1 cellular context compared by ENCODE assay signal in the genomic region with DNA sequence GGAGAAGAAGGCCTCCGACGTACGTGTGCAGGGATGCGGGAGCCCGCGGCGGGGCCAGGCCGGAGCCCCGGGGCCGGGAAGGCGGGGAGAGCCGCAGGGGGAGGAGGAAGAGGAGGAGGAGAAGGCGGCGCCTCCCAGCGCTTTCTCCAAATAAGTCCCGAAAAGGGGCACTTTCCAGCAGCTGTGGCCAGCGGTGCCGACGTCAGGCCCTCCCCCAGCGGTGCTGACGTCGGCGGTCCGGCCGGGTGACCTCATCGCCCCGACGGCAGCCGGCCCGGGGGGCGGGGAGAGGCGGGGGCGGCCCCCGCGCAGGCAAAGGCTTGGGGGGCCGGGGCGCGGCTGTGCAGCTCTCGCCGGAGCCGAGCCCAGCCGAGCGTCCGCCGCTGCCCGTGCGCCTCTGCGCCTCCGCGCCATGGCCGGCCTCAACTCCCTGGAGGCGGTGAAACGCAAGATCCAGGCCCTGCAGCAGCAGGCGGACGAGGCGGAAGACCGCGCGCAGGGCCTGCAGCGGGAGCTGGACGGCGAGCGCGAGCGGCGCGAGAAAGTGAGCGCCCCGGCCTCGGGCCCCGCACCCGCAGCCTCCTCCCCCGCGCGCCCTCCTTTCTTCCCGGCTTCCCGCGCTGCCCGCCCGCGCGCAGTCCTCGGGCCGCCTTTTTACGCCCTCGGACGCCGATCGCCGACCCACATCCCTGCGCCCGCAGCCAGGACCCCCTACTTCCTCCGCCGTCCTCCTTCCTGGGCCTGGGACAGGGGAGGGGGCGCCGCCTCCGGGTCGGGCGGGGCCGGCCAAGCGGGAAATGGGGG.
TF ChIP-seq lines count a peak whose summit lies in the region.

TSS of gene TPM4 (plus strand) at position 342 of the 804 bp plus-strand sequence. CDS start at position 413, 71 bp downstream.

TF ChIP-seq in K562, 482 proteins besides CTCF, POLR2A, EP300 and RAD21 (continued from another document and continues in another):
- TF ChIP-seq, protein P1, sequence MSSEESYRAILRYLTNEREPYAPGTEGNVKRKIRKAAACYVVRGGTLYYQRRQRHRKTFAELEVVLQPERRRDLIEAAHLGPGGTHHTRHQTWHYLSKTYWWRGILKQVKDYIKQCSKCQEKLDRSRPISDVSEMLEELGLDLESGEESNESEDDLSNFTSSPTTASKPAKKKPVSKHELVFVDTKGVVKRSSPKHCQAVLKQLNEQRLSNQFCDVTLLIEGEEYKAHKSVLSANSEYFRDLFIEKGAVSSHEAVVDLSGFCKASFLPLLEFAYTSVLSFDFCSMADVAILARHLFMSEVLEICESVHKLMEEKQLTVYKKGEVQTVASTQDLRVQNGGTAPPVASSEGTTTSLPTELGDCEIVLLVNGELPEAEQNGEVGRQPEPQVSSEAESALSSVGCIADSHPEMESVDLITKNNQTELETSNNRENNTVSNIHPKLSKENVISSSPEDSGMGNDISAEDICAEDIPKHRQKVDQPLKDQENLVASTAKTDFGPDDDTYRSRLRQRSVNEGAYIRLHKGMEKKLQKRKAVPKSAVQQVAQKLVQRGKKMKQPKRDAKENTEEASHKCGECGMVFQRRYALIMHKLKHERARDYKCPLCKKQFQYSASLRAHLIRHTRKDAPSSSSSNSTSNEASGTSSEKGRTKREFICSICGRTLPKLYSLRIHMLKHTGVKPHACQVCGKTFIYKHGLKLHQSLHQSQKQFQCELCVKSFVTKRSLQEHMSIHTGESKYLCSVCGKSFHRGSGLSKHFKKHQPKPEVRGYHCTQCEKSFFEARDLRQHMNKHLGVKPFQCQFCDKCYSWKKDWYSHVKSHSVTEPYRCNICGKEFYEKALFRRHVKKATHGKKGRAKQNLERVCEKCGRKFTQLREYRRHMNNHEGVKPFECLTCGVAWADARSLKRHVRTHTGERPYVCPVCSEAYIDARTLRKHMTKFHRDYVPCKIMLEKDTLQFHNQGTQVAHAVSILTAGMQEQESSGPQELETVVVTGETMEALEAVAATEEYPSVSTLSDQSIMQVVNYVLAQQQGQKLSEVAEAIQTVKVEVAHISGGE (CRISPR knock-in tag; IDR thresholded peaks at IDR 0.05), result peak in 1 of 3 experiments; percentile 65; a peak in 2 of 6 replicates
- TF ChIP-seq POLR2H (tag; IDR thresholded peaks at IDR 0.05; ENCODE audit: low read depth) (peak; percentile 82), FOXA1 (IDR thresholded peaks at IDR 0.05; ENCODE audit: borderline replicate concordance) (no peak), ZNF12 (CRISPR knock-in tag; IDR thresholded peaks at IDR 0.05) (no peak), SAP30 (IDR thresholded peaks at IDR 0.05; ENCODE audit: borderline replicate concordance, insufficient read depth, low read depth, low read length, poor library complexity, severe bottlenecking) (peak; percentile 51), ZNF277 (CRISPR knock-in tag; IDR thresholded peaks at IDR 0.05; ENCODE audit: borderline replicate concordance) (no peak), NR2C1 (IDR thresholded peaks at IDR 0.05) (no peak), NR2C1 (tag; IDR thresholded peaks at IDR 0.05) (no peak), HMGN3 (IDR thresholded peaks at IDR 0.05; ENCODE audit: borderline replicate concordance, extremely low read depth, insufficient read length, low read depth, low read length) (peak; percentile 84), CREB3L1 (IDR thresholded peaks at IDR 0.05; ENCODE audit: borderline replicate concordance, low read depth) (peak; percentile 27; the same call in 1 of the 2 replicates), ETS2 (tag; IDR thresholded peaks at IDR 0.05; ENCODE audit: borderline replicate concordance, poor library complexity, severe bottlenecking) (no peak), ETS1 (conservative IDR thresholded peaks at IDR 0.05; ENCODE audit: control insufficient read depth, low read depth, low read length) (0 out of 2 replicates have a peak, but pooled peaks have one; percentile 28), E2F8 (IDR thresholded peaks at IDR 0.05; ENCODE audit: low read depth, partially characterized antibody) (no peak), ZFP36 (IDR thresholded peaks at IDR 0.05; ENCODE audit: low read depth, low read length, partially characterized antibody) (no peak), NCOA1 (IDR thresholded peaks at IDR 0.05; ENCODE audit: low read depth) (peak; percentile 28; the same call in 1 of the 2 replicates), CBFB (CRISPR knock-in tag; IDR thresholded peaks at IDR 0.05) (no peak), PTRF (tag; IDR thresholded peaks at IDR 0.05) (no peak), POLR2G (IDR thresholded peaks at IDR 0.05; ENCODE audit: low read depth, low read length) (peak; percentile 88), GATAD2B (IDR thresholded peaks at IDR 0.05; ENCODE audit: borderline replicate concordance) (peak; percentile 62; the same call in 1 of the 2 replicates), RBM25 (IDR thresholded peaks at IDR 0.05; ENCODE audit: low read depth, low read length, severe bottlenecking) (peak; percentile 18), ID3 (CRISPR knock-in tag; IDR thresholded peaks at IDR 0.05) (no peak), ID3 (tag; IDR thresholded peaks at IDR 0.05) (peak; percentile 36; the same call in 1 of the 2 replicates), ZNF589 (CRISPR knock-in tag; IDR thresholded peaks at IDR 0.05; ENCODE audit: low read depth) (peak; percentile 78), RB1 (IDR thresholded peaks at IDR 0.05; ENCODE audit: low read depth) (peak; percentile 66; the same call in 1 of the 2 replicates), CREM (IDR thresholded peaks at IDR 0.05; ENCODE audit: low read depth) (peak; percentile 95), ZFX (CRISPR knock-in tag; IDR thresholded peaks at IDR 0.05) (peak; percentile 90), PML (IDR thresholded peaks at IDR 0.05; ENCODE audit: low read length) (peak; percentile 46; the same call in 1 of the 2 replicates), STAT5B (CRISPR knock-in tag; IDR thresholded peaks at IDR 0.05) (no peak), CCNT2 (IDR thresholded peaks at IDR 0.05; ENCODE audit: borderline replicate concordance, extremely low read depth, insufficient read length, low read depth, low read length) (peak; percentile 75), HNRNPL (IDR thresholded peaks at IDR 0.05; ENCODE audit: low read depth, low read length) (no peak; the same call in 1 of the 2 replicates), KAT2B (IDR thresholded peaks at IDR 0.05; ENCODE audit: low read depth, low read length) (no peak), TCF3 (CRISPR knock-in tag; IDR thresholded peaks at IDR 0.05) (no peak), ATF7 (IDR thresholded peaks at IDR 0.05) (peak; percentile 99), PHB (CRISPR knock-in tag; IDR thresholded peaks at IDR 0.05) (no peak), POLR2AphosphoS2 (IDR thresholded peaks at IDR 0.05; ENCODE audit: low read length) (no peak), FOXM1 (IDR thresholded peaks at IDR 0.05; ENCODE audit: low read depth) (no peak), FOXM1 (CRISPR knock-in tag; IDR thresholded peaks at IDR 0.05; ENCODE audit: low read depth) (0 out of 2 replicates have a peak, but pooled peaks have one; percentile 31), ERF (CRISPR knock-in tag; IDR thresholded peaks at IDR 0.05) (peak; percentile 77; the same call in 1 of the 2 replicates), SMARCC2 (IDR thresholded peaks at IDR 0.05; ENCODE audit: low read depth) (no peak)
- TF ChIP-seq, protein P2, sequence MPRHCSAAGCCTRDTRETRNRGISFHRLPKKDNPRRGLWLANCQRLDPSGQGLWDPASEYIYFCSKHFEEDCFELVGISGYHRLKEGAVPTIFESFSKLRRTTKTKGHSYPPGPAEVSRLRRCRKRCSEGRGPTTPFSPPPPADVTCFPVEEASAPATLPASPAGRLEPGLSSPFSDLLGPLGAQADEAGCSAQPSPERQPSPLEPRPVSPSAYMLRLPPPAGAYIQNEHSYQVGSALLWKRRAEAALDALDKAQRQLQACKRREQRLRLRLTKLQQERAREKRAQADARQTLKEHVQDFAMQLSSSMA (CRISPR knock-in tag; IDR thresholded peaks at IDR 0.05), result 0 out of 2 replicates have a peak, but pooled peaks have one; percentile 44
- TF ChIP-seq, protein P3, sequence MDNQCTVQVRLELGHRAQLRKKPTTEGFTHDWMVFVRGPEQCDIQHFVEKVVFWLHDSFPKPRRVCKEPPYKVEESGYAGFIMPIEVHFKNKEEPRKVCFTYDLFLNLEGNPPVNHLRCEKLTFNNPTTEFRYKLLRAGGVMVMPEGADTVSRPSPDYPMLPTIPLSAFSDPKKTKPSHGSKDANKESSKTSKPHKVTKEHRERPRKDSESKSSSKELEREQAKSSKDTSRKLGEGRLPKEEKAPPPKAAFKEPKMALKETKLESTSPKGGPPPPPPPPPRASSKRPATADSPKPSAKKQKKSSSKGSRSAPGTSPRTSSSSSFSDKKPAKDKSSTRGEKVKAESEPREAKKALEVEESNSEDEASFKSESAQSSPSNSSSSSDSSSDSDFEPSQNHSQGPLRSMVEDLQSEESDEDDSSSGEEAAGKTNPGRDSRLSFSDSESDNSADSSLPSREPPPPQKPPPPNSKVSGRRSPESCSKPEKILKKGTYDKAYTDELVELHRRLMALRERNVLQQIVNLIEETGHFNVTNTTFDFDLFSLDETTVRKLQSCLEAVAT (IDR thresholded peaks at IDR 0.05), result no peak
- TF ChIP-seq, protein P4, sequence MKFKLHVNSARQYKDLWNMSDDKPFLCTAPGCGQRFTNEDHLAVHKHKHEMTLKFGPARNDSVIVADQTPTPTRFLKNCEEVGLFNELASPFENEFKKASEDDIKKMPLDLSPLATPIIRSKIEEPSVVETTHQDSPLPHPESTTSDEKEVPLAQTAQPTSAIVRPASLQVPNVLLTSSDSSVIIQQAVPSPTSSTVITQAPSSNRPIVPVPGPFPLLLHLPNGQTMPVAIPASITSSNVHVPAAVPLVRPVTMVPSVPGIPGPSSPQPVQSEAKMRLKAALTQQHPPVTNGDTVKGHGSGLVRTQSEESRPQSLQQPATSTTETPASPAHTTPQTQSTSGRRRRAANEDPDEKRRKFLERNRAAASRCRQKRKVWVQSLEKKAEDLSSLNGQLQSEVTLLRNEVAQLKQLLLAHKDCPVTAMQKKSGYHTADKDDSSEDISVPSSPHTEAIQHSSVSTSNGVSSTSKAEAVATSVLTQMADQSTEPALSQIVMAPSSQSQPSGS (CRISPR knock-in tag; IDR thresholded peaks at IDR 0.05), result 0 out of 2 replicates have a peak, but pooled peaks have one; percentile 31
- TF ChIP-seq, protein P5, sequence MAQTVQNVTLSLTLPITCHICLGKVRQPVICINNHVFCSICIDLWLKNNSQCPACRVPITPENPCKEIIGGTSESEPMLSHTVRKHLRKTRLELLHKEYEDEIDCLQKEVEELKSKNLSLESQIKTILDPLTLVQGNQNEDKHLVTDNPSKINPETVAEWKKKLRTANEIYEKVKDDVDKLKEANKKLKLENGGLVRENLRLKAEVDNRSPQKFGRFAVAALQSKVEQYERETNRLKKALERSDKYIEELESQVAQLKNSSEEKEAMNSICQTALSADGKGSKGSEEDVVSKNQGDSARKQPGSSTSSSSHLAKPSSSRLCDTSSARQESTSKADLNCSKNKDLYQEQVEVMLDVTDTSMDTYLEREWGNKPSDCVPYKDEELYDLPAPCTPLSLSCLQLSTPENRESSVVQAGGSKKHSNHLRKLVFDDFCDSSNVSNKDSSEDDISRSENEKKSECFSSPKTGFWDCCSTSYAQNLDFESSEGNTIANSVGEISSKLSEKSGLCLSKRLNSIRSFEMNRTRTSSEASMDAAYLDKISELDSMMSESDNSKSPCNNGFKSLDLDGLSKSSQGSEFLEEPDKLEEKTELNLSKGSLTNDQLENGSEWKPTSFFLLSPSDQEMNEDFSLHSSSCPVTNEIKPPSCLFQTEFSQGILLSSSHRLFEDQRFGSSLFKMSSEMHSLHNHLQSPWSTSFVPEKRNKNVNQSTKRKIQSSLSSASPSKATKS (CRISPR knock-in tag; IDR thresholded peaks at IDR 0.05), result no peak
